7 cellular contexts compared by ENCODE assay signal in the genomic region with DNA sequence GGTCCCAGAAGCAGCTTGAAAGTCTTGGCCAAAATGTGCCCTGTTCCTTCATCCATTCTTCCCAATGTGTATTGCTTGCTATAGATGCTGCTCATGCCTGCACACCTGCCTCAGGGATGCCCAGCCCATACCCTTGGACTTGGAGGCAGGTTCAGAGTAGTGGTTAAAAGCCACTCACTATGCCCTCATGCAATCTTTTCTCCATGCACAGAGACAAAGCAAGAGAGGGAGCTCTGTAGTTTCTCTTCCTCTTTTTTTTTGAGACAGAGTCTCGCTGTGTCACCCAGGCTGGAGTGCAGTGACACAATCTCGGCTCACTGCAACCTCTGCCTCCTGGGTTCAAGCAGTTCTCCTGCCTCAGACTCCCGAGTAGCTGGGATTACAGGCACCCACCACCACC.
A peak's percentile ranks its signal among the peaks of the same experiment; 100 is the strongest.
DNase-seq lines count a peak whose midpoint lies in the region; ATAC-seq and FAIRE-seq lines count a peak whose summit lies in the region.
"Not testable (repeated sequence)": the region's sequence is repeated elsewhere in the genome, so short reads cannot be mapped to it uniquely, and the experiment has no call there.

No MANE protein-coding gene starts in this region.

- not testable (repeated sequence) for H2AFZ ChIP-seq in Karpas-422 (ENCODE audit: low read length)

- H3K4me3 ChIP-seq in Karpas-422 (ENCODE audit: low read length): not testable (repeated sequence)

- not testable (repeated sequence) for H3K27me3 ChIP-seq in Karpas-422 (ENCODE audit: low read length)

- H3K4me2 ChIP-seq in Karpas-422 (ENCODE audit: low read depth, low read length, poor library complexity, severe bottlenecking): not testable (repeated sequence)

- H3K4me1 ChIP-seq in Karpas-422 (ENCODE audit: low read length): peaks cover 36% of the 10 kb centered on the region

- ATAC-seq in GM21515 (IDR thresholded peaks at IDR 0.05; ENCODE audit: unreplicated experiment) (peak; percentile 93), HG02840 (IDR thresholded peaks at IDR 0.05; ENCODE audit: low FRiP score, unreplicated experiment) (peak; percentile 84), HG03159 (IDR thresholded peaks at IDR 0.05; ENCODE audit: unreplicated experiment) (peak; percentile 89)

- not testable (repeated sequence) for H4K20me1 ChIP-seq in Karpas-422 (ENCODE audit: insufficient read depth, low read depth, low read length)

- H3K79me2 ChIP-seq in Karpas-422 (ENCODE audit: low read length): not testable (repeated sequence)

- peak; percentile 38 for FAIRE-seq in GM18507 (lab: Jason Lieb, UNC)

- DNase-seq in GM18507 (ENCODE audit: extremely low spot score, insufficient read length, low read depth): peak; percentile 22
- peak; percentile 75 for DNase-seq in GM19240 (ENCODE audit: insufficient read length, low spot score)
- peak; percentile 68 for DNase-seq in Karpas-422
- DNase-seq in SKM-1 treated with dmso at 0.1 percent for 144 hours (lab: John Stamatoyannopoulos, UW; ENCODE audit: unreplicated experiment): peak; percentile 80

- H3K9ac ChIP-seq in Karpas-422 (ENCODE audit: low read length): not testable (repeated sequence)

- H3K27ac ChIP-seq in Karpas-422 (ENCODE audit: low read length): not testable (repeated sequence)

- H3K36me3 ChIP-seq in Karpas-422 (ENCODE audit: insufficient read depth, low read length): not testable (repeated sequence)

- not testable (repeated sequence) for H3K9me2 ChIP-seq in Karpas-422 (replicated peaks; ENCODE audit: insufficient read depth, low read length)

- H3K9me3 ChIP-seq in Karpas-422 (ENCODE audit: low read length): not testable (repeated sequence)

Comparison
In these comparisons a context has a peak if more than half of its experiments do, and no peak if none do; other contexts are left out.
1. DNase-seq: peak in every context shown above with its lines; median percentile 80 in SKM-1 treated with dmso at 0.1 percent for 144 hours; 75 in GM19240; 68 in Karpas-422; 22 in GM18507.